In genomic region chr1:2639607-2640521, GRCh38 we compare ENCODE assay signal across 29 cellular contexts. TPM values are rescaled to one million over a fixed set of nuclear protein-coding genes. Genes with fewer than 3 reads are reported as not detected.
DNase-seq lines count a peak whose midpoint lies in the region; ATAC-seq lines count a peak whose summit lies in the region.
"Had no signal": no experiment of that assay in that cellular context is flagged by ENCODE, and none has a peak within 500 bp of the region (broad histone marks: within the 10 kb centered on the region; RNA-seq: fewer than 3 reads in every experiment).

No MANE protein-coding gene starts in this region.

- no peak overlapping the region for H2BK5ac ChIP-seq in trophoblast cell (ENCODE audit: low read depth, low read length, poor library complexity)

- no peak overlapping the region for H2AK5ac ChIP-seq in trophoblast cell (ENCODE audit: low read length)

- no peak overlapping the region for H4K8ac ChIP-seq in trophoblast cell (ENCODE audit: low read depth, low read length)

- no peak overlapping the region for H4K91ac ChIP-seq in trophoblast cell (ENCODE audit: low read depth, low read length)

- WGBS in trophoblast cell (ENCODE audit: extremely low coverage, insufficient coverage, insufficient read length) = no CpG with 5 or more reads among the region's 26 CpGs

- H2BK12ac ChIP-seq in trophoblast cell (ENCODE audit: low read length) = no peak overlapping the region

- peaks cover 8% of the 10 kb centered on the region for H3K79me2 ChIP-seq in trophoblast cell (ENCODE audit: control insufficient read depth, insufficient read depth, low read length, poor library complexity)

- H3K4me2 ChIP-seq in trophoblast cell (ENCODE audit: low read length) = no peak overlapping the region
- H3K4me2 ChIP-seq: GM23338 had no signal

- no peaks in the 10 kb centered on the region for H3K9me3 ChIP-seq in effector memory CD4-positive, alpha-beta T cell (ENCODE audit: control insufficient read depth, low read length)
- peaks cover 14% of the 10 kb centered on the region for H3K9me3 ChIP-seq in trophoblast cell (ENCODE audit: insufficient read depth, low read depth, low read length)
- H3K9me3 ChIP-seq: pancreas, SJSA1, vagina had no signal

- no peaks in the 10 kb centered on the region for H3K27me3 ChIP-seq in effector memory CD4-positive, alpha-beta T cell (replicated peaks; ENCODE audit: control insufficient read depth, insufficient read depth, low read length, poor library complexity, severe bottlenecking)
- H3K27me3 ChIP-seq in trophoblast cell (ENCODE audit: insufficient read depth, low read length) = no peaks in the 10 kb centered on the region
- H3K27me3 ChIP-seq: adrenal gland, pancreas, Peyer's patch, SJSA1, vagina had no signal

- H3K27ac ChIP-seq in effector memory CD4-positive, alpha-beta T cell (ENCODE audit: insufficient read depth, low read length, poor library complexity, severe bottlenecking) = peak overlapping the region; percentile 22
- H3K27ac ChIP-seq in trophoblast cell (ENCODE audit: low read depth, low read length) = no peak overlapping the region
- H3K27ac ChIP-seq: 22Rv1, pancreas, Peyer's patch, SJSA1, vagina had no signal

- peaks cover 24% of the 10 kb centered on the region for H3K4me1 ChIP-seq in effector memory CD4-positive, alpha-beta T cell (ENCODE audit: control insufficient read depth, insufficient read depth, low read length, poor library complexity, severe bottlenecking)
- peaks cover 7 to 14% of the 10 kb centered on the region in 2 experiments for H3K4me1 ChIP-seq in trophoblast cell (ENCODE audit: control insufficient read depth in 1 of 2, insufficient read depth in 2 of 2, low read length in 2 of 2)

- no peak overlapping the region for H3K4ac ChIP-seq in trophoblast cell (ENCODE audit: low read depth, low read length)

- H2AFZ ChIP-seq in trophoblast cell (ENCODE audit: insufficient read depth, low read length, poor library complexity) = no peak overlapping the region
- H2AFZ ChIP-seq: GM23338 had no signal

- H3K4me3 ChIP-seq in effector memory CD4-positive, alpha-beta T cell (ENCODE audit: insufficient read depth, low read depth, low read length, poor library complexity, severe bottlenecking) = no peak overlapping the region
- H3K4me3 ChIP-seq in trophoblast cell (ENCODE audit: low read depth, low read length) = peak overlapping the region; percentile 1
- H3K4me3 ChIP-seq: adrenal gland, GM23338, pancreas, Peyer's patch, SJSA1, vagina had no signal

- no peak overlapping the region for H3K23ac ChIP-seq in trophoblast cell (ENCODE audit: low read length)

- H2BK120ac ChIP-seq in trophoblast cell (ENCODE audit: insufficient read depth, low read length, poor library complexity) = no peak overlapping the region

- H3K18ac ChIP-seq in trophoblast cell (ENCODE audit: low read length) = no peak overlapping the region

- peaks cover 6% of the 10 kb centered on the region for H3K79me1 ChIP-seq in trophoblast cell (ENCODE audit: low read length)

- H3K14ac ChIP-seq in trophoblast cell (ENCODE audit: low read length) = no peak overlapping the region

- H3K36me3 ChIP-seq in effector memory CD4-positive, alpha-beta T cell (ENCODE audit: control insufficient read depth, insufficient read depth, low read length) = no peaks in the 10 kb centered on the region
- H3K36me3 ChIP-seq in trophoblast cell (ENCODE audit: control insufficient read depth in 1 of 2, insufficient read depth in 2 of 2, low read length in 2 of 2) = peaks cover 0 to 1% of the 10 kb centered on the region in 2 experiments
- H3K36me3 ChIP-seq: adrenal gland, pancreas, Peyer's patch, SJSA1, vagina had no signal

- DNase-seq in NCI-H345 (lab: John Stamatoyannopoulos, UW) = peak; percentile 21
- no peak for DNase-seq in NCI-H345 treated with DMSO at 0.1 percent for 48 hours (lab: John Stamatoyannopoulos, UW; ENCODE audit: unreplicated experiment)
- DNase-seq in GM03348 (ENCODE audit: low spot score) = peak; percentile 4
- DNase-seq in effector memory CD4-positive, alpha-beta T cell = no peak
- DNase-seq in trophoblast cell = no peak
- no peak for DNase-seq in H4 (ENCODE audit: low spot score)
- DNase-seq in dedifferentiated amniotic fluid mesenchymal stem cell (ENCODE audit: extremely low spot score) = no peak
- DNase-seq: activated CD4-positive, alpha-beta memory T cell treated with anti-CD3 and anti-CD28 coated beads for 36 hours; activated CD4-positive, CD25-positive, alpha-beta regulatory T cell treated with anti-CD3 and anti-CD28 coated beads, Interleukin-2, amount 50 U/mL, for 72 hours; activated naive CD4-positive, alpha-beta T cell treated with Interleukin-2 at 50 U/mL for 16 hours; CD4-positive, CD25-positive, alpha-beta regulatory T cell; DMS 273 treated with DMSO at 0.1 percent for 48 hours; EL; IMR-90; left ventricle myocardium superior; naive B cell; NCI-H524; stimulated activated CD4-positive, alpha-beta T cell treated with anti-CD3 and anti-CD28 coated beads, Interleukin-12 subunit alpha, Interleukin-12 subunit beta, amount 100 ng/mL, for 4 hours; stimulated activated CD4-positive, alpha-beta T cell treated with anti-CD3 and anti-CD28 coated beads, Interleukin-4, amount 100 ng/mL, for 1 hour; stimulated activated naive CD4-positive, alpha-beta T cell had no signal

- H3K9ac ChIP-seq in trophoblast cell (ENCODE audit: low read length) = no peak overlapping the region

- no peak for ATAC-seq in GM21367 (IDR thresholded peaks at IDR 0.05; ENCODE audit: unreplicated experiment)
- ATAC-seq: GM23338, left ventricle myocardium superior, pancreas, T-cell had no signal

- no peak overlapping the region for H4K12ac ChIP-seq in trophoblast cell (ENCODE audit: low read depth, low read length)

RNA-seq across cellular contexts. Expression of gene MMEL1, which starts 7.0 kb away (rescaled TPM):
- 0.65 and 0.66 TPM in 2 replicates for polyA plus RNA-seq in trophoblast cell (2013)
- not detected in 2 replicates for total RNA-seq in H4 (2014; rRNA removed; shearing (Covaris generic))
- total RNA-seq: left ventricle myocardium superior, SJSA1 had no signal

RNA-seq across cellular contexts. Expression of gene PRXL2B, which starts 53.3 kb away (rescaled TPM):
- polyA plus RNA-seq in trophoblast cell (2013) = 5.7 and 6.2 TPM in 2 replicates
- total RNA-seq in H4 (2014; rRNA removed; shearing (Covaris generic)) = 18.8 and 29.0 TPM in 2 replicates

Comparison
In these comparisons a context has a peak if more than half of its experiments do, and no peak if none do; other contexts are left out.
1. DNase-seq: peak in NCI-H345 (single experiment) and GM03348 (single experiment); none in NCI-H345 treated with DMSO at 0.1 percent for 48 hours (single experiment), effector memory CD4-positive, alpha-beta T cell (0 of 3), trophoblast cell (0 of 2), H4 (single experiment) and dedifferentiated amniotic fluid mesenchymal stem cell (single experiment).